In the genomic region with DNA sequence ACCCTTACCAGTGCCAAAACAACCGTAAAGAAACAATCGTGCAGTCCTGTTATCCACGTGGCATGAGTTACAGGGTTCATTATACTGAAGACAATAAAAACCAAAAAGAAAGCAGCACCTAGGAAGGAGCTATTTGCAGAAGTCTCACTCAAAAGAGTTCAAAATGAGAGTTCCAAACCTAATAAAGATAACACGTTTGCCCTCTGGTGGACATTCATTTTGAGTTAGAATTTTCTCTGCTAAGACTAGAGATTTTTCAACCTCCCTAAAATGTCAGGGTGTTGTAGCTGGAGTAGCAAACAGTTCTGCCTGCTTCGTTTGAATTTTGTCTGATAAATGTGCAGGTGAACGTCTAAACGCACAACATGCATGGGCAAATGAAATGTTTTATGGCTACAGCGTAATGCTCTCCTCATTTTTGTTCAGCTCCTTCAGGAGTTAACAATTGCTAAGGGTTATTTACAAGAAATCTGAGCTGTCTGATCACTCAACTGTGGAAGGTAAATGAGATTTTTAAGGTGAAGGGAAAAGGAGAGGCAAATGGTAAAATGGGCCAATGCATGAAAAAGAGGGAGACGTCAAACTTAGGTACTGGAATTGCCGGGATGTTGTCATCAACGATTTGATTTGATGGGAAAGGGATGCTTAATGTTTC, we compare ENCODE assay signal across 14 cellular contexts.
A peak's percentile ranks its signal among the peaks of the same experiment; 100 is the strongest.
DNase-seq lines count a peak whose midpoint lies in the region; ATAC-seq and TF ChIP-seq lines count a peak whose summit lies in the region.
"Had no signal": no experiment of that assay in that cellular context is flagged by ENCODE, and none has a peak within 500 bp of the region (broad histone marks: within the 10 kb centered on the region; RNA-seq: fewer than 3 reads in every experiment).

No MANE protein-coding gene starts in this region.

- no peaks in the 10 kb centered on the region for H3K9me3 Mint-ChIP-seq in stimulated activated naive B cell treated with anti-CD40 and anti-IgM and Interleukin-4, amounts not matched to agents 10 μg/mL and 1 μg/mL and 100 μg/mL, for 72 hours

- H3K36me3 Mint-ChIP-seq in stimulated activated naive B cell treated with anti-CD40 and anti-IgM and Interleukin-4, amounts not matched to agents 10 μg/mL and 1 μg/mL and 100 μg/mL, for 72 hours: no peaks in the 10 kb centered on the region
- H3K36me3 Mint-ChIP-seq: activated CD8-positive, alpha-beta memory T cell treated with anti-CD3 and anti-CD28 coated beads, Interleukin-2, amount 10 ng/mL, durations not matched to agents 7 days and 5 days; activated naive CD8-positive, alpha-beta T cell; CD8-positive, alpha-beta memory T cell had no signal

- intact Hi-C loops in thyroid gland (cut with DNase I): no loop called here

- TF ChIP-seq POLR2A in thyroid gland (IDR thresholded peaks at IDR 0.05): no peak

- no peaks in the 10 kb centered on the region for H3K79me2 ChIP-seq in KMS-11 (ENCODE audit: insufficient read depth, low read depth)

- H3K36me3 ChIP-seq in KMS-11 (ENCODE audit: insufficient read depth) (no peaks in the 10 kb centered on the region), thyroid gland (no peaks in the 10 kb centered on the region)

- no peak overlapping the region for H3K4me3 ChIP-seq in KMS-11 (IDR thresholded peaks at IDR 0.05; ENCODE audit: insufficient read depth, low read depth, low read length)
- no peak overlapping the region for H3K4me3 ChIP-seq in retinal pigment epithelial cell (ENCODE audit: low read length)
- H3K4me3 ChIP-seq in thyroid gland (replicated peaks in 1 of 3): no peak overlapping the region

- ATAC-seq in foreskin keratinocyte (no peak), GM21529 (IDR thresholded peaks at IDR 0.05; ENCODE audit: unreplicated experiment) (no peak)
- ATAC-seq in stimulated activated naive B cell treated with anti-CD40 and anti-IgM and Interleukin-4, amounts not matched to agents 10 μg/mL and 1 μg/mL and 100 μg/mL, for 72 hours (replicated peaks): no peak
- ATAC-seq: activated CD8-positive, alpha-beta memory T cell treated with anti-CD3 and anti-CD28 coated beads, Interleukin-2, amount 10 ng/mL, durations not matched to agents 7 days and 5 days; Right ventricle myocardium inferior had no signal

- no peak overlapping the region for H2AFZ ChIP-seq in KMS-11 (ENCODE audit: low read depth)

- H3K27me3 Mint-ChIP-seq in stimulated activated naive B cell treated with anti-CD40 and anti-IgM and Interleukin-4, amounts not matched to agents 10 μg/mL and 1 μg/mL and 100 μg/mL, for 72 hours: no peaks in the 10 kb centered on the region
- H3K27me3 Mint-ChIP-seq: activated CD8-positive, alpha-beta memory T cell treated with anti-CD3 and anti-CD28 coated beads, Interleukin-2, amount 10 ng/mL, durations not matched to agents 7 days and 5 days; activated naive CD8-positive, alpha-beta T cell had no signal

- no peaks in the 10 kb centered on the region for H3K9me3 ChIP-seq in thyroid gland

- H3K4me1 ChIP-seq in KMS-11 (ENCODE audit: low read depth, poor library complexity, severe bottlenecking) (no peaks in the 10 kb centered on the region), foreskin keratinocyte (no peaks in the 10 kb centered on the region), thyroid gland (no peaks in the 10 kb centered on the region)

- no peaks in the 10 kb centered on the region for H4K20me1 ChIP-seq in KMS-11 (ENCODE audit: insufficient read depth)

- TF ChIP-seq CTCF in KMS-11 (conservative IDR thresholded peaks at IDR 0.05; ENCODE audit: low read depth, low read length): 0 out of 2 replicates have a peak, but pooled peaks have one; percentile 32
- TF ChIP-seq CTCF in foreskin keratinocyte (conservative IDR thresholded peaks at IDR 0.05): peak; percentile 61
- TF ChIP-seq CTCF in retinal pigment epithelial cell (conservative IDR thresholded peaks at IDR 0.05; ENCODE audit: low read depth, low read length): peak; percentile 40
- TF ChIP-seq CTCF in thyroid gland (IDR thresholded peaks at IDR 0.05): no peak

- no peak overlapping the region for H3K4me2 ChIP-seq in KMS-11

- H3K27ac ChIP-seq in KMS-11: no peak overlapping the region
- H3K27ac ChIP-seq in foreskin keratinocyte: no peak overlapping the region
- no peak overlapping the region for H3K27ac ChIP-seq in thyroid gland

- 39% methylated on average over 11 of the region's 11 CpGs for WGBS in thyroid gland, 2 donors

- DNase-seq in RKO (ENCODE audit: low spot score) (peak; percentile 35), foreskin keratinocyte (peak in 1 of 2 donors; percentile 23), retinal pigment epithelial cell (ENCODE audit: low read depth) (no peak), thyroid gland (no peak)
- DNase-seq in stimulated activated naive B cell treated with anti-CD40 and anti-IgM and Interleukin-4, amounts not matched to agents 10 μg/mL and 1 μg/mL and 100 μg/mL, for 72 hours: no peak
- DNase-seq: activated CD8-positive, alpha-beta memory T cell treated with anti-CD3 and anti-CD28 coated beads, Interleukin-2, amount 10 ng/mL, durations not matched to agents 7 days and 5 days; CD8-positive, alpha-beta memory T cell; dermis blood vessel endothelial cell; Kasumi-1; NCI-H2171 had no signal

- H3K27ac Mint-ChIP-seq in stimulated activated naive B cell treated with anti-CD40 and anti-IgM and Interleukin-4, amounts not matched to agents 10 μg/mL and 1 μg/mL and 100 μg/mL, for 72 hours: no peak overlapping the region
- H3K27ac Mint-ChIP-seq: activated CD8-positive, alpha-beta memory T cell treated with anti-CD3 and anti-CD28 coated beads, Interleukin-2, amount 10 ng/mL, durations not matched to agents 7 days and 5 days; activated naive CD8-positive, alpha-beta T cell; CD8-positive, alpha-beta memory T cell had no signal

- no peak overlapping the region for H3K4me3 Mint-ChIP-seq in stimulated activated naive B cell treated with anti-CD40 and anti-IgM and Interleukin-4, amounts not matched to agents 10 μg/mL and 1 μg/mL and 100 μg/mL, for 72 hours
- H3K4me3 Mint-ChIP-seq: activated CD8-positive, alpha-beta memory T cell treated with anti-CD3 and anti-CD28 coated beads, Interleukin-2, amount 10 ng/mL, durations not matched to agents 7 days and 5 days; activated naive CD8-positive, alpha-beta T cell; CD8-positive, alpha-beta memory T cell had no signal

- H3K4me1 Mint-ChIP-seq in stimulated activated naive B cell treated with anti-CD40 and anti-IgM and Interleukin-4, amounts not matched to agents 10 μg/mL and 1 μg/mL and 100 μg/mL, for 72 hours: no peaks in the 10 kb centered on the region
- H3K4me1 Mint-ChIP-seq: activated CD8-positive, alpha-beta memory T cell treated with anti-CD3 and anti-CD28 coated beads, Interleukin-2, amount 10 ng/mL, durations not matched to agents 7 days and 5 days; CD8-positive, alpha-beta memory T cell had no signal

- H3K9ac ChIP-seq in KMS-11: no peak overlapping the region

- H3K27me3 ChIP-seq in KMS-11 (ENCODE audit: insufficient read depth, low read depth) (no peaks in the 10 kb centered on the region), foreskin keratinocyte (no peaks in the 10 kb centered on the region), thyroid gland (no peaks in the 10 kb centered on the region)

Comparison
In these comparisons a context has a peak if more than half of its experiments do, and no peak if none do; other contexts are left out.
1. CTCF ChIP-seq: peak in KMS-11 (single experiment), foreskin keratinocyte (single experiment) and retinal pigment epithelial cell (single experiment); none in thyroid gland (0 of 6).